In genomic region chr7:121337398-121337797, GRCh38 we compare ENCODE assay signal across 11 cellular contexts. TPM values are rescaled to one million over a fixed set of nuclear protein-coding genes. Genes with fewer than 3 reads are reported as not detected.
DNase-seq lines count a peak whose midpoint lies in the region; ATAC-seq and TF ChIP-seq lines count a peak whose summit lies in the region.
"Had no signal": no experiment of that assay in that cellular context is flagged by ENCODE, and none has a peak within 500 bp of the region (broad histone marks: within the 10 kb centered on the region; RNA-seq: fewer than 3 reads in every experiment).

No MANE protein-coding gene starts in this region.

- intact Hi-C loops in natural killer cell (cut with micrococcal nuclease): no loop called here

- H3K27ac Mint-ChIP-seq in T-helper 17 cell (no peak overlapping the region), natural killer cell (no peak overlapping the region)

- no peak overlapping the region for H3K27ac ChIP-seq in RWPE2 (ENCODE audit: poor library complexity, severe bottlenecking)
- H3K27ac ChIP-seq: HL-60 had no signal

- H3K4me1 Mint-ChIP-seq in T-helper 17 cell (no peaks in the 10 kb centered on the region), natural killer cell (peaks cover 7 to 14% of the 10 kb centered on the region in 2 donors)

- H3K27me3 ChIP-seq in GM06990 (replicated peaks; ENCODE audit: control insufficient read depth, insufficient read depth, low read length) (no peaks in the 10 kb centered on the region), RWPE2 (ENCODE audit: insufficient read depth, poor library complexity, severe bottlenecking) (peaks cover 21% of the 10 kb centered on the region)

- H3K36me3 Mint-ChIP-seq in T-helper 17 cell (ENCODE audit: low read depth) (no peaks in the 10 kb centered on the region), natural killer cell (peaks cover 7% of the 10 kb centered on the region)

- no peaks in the 10 kb centered on the region for H3K9me3 Mint-ChIP-seq in natural killer cell

- H3K27me3 Mint-ChIP-seq in T-helper 17 cell (peaks cover 22% of the 10 kb centered on the region), natural killer cell (ENCODE audit: low read depth in 2 of 2) (peaks cover 3 to 19% of the 10 kb centered on the region in 2 donors)

- peak; percentile 51 for ATAC-seq in HG02571 (IDR thresholded peaks at IDR 0.05; ENCODE audit: unreplicated experiment)
- ATAC-seq in RWPE2 (ENCODE audit: low read depth): peak; percentile 68; the same call in 2 of the 3 replicates
- peak; percentile 84 for ATAC-seq in left lobe of liver
- no peak for ATAC-seq in T-helper 17 cell
- ATAC-seq in natural killer cell: no peak

- no peaks in the 10 kb centered on the region for H3K4me1 ChIP-seq in RWPE2 (ENCODE audit: insufficient read depth, poor library complexity, severe bottlenecking)

- DNase-seq in GM06990 (ENCODE audit: extremely low read depth, insufficient read length) (no peak), RWPE2 (ENCODE audit: low spot score) (no peak), left lobe of liver (ENCODE audit: low spot score) (no peak), SW 1271 (lab: John Stamatoyannopoulos, UW) (no peak), T-helper 17 cell (no peak), natural killer cell (no peak)
- DNase-seq in stimulated activated CD4-positive, alpha-beta T cell treated with anti-CD3 and anti-CD28 coated beads, Interleukin-2, amount 100 ng/mL, for 48 hours: no peak
- DNase-seq: T-helper 9 cell had no signal

- H3K36me3 ChIP-seq in GM06990 (ENCODE audit: control insufficient read depth, insufficient read depth, low read length): peaks cover 2% of the 10 kb centered on the region
- H3K36me3 ChIP-seq in RWPE2 (ENCODE audit: low read depth): no peaks in the 10 kb centered on the region

- H3K4me3 ChIP-seq in GM06990 (replicated peaks; ENCODE audit: low read depth, low read length): no peak overlapping the region
- no peak overlapping the region for H3K4me3 ChIP-seq in RWPE2 (ENCODE audit: severe bottlenecking)

- no peak overlapping the region for H3K4me3 Mint-ChIP-seq in T-helper 17 cell
- no peak overlapping the region for H3K4me3 Mint-ChIP-seq in natural killer cell

- H3K9me3 ChIP-seq in RWPE2 (ENCODE audit: severe bottlenecking) (no peaks in the 10 kb centered on the region), T-helper 17 cell (ENCODE audit: control insufficient read depth, low read length, poor library complexity, severe bottlenecking) (no peaks in the 10 kb centered on the region)

- TF ChIP-seq CTCF in GM06990 (IDR thresholded peaks at IDR 0.05; ENCODE audit: insufficient read depth, low read length, poor library complexity, severe bottlenecking) (peak; percentile 21), RWPE2 (IDR thresholded peaks at IDR 0.05; ENCODE audit: poor library complexity, severe bottlenecking) (peak; percentile 45), natural killer cell (IDR thresholded peaks at IDR 0.05) (no peak)

RNA-seq across cellular contexts. Expression of gene WNT16, which starts 8.6 kb away (rescaled TPM):
- not detected for total RNA-seq in left lobe of liver
- not detected for total RNA-seq in T-helper 17 cell
- not detected for total RNA-seq in natural killer cell
- total RNA-seq: kidney epithelial cell had no signal

RNA-seq across cellular contexts. Expression of gene FAM3C, which starts 58.7 kb away (rescaled TPM):
- total RNA-seq in left lobe of liver (18.3 TPM), T-helper 17 cell (10 to 100 TPM; 10.6 to 16.6 TPM), natural killer cell (10 to 100 TPM; 24.3 to 42.1 (median 37.0) TPM)

Comparison
In these comparisons a context has a peak if more than half of its experiments do, and no peak if none do; other contexts are left out.
1. ATAC-seq: peak in HG02571 (single experiment), RWPE2 (single experiment) and left lobe of liver (single experiment); none in T-helper 17 cell (single experiment) and natural killer cell (0 of 3).